In the genomic region with DNA sequence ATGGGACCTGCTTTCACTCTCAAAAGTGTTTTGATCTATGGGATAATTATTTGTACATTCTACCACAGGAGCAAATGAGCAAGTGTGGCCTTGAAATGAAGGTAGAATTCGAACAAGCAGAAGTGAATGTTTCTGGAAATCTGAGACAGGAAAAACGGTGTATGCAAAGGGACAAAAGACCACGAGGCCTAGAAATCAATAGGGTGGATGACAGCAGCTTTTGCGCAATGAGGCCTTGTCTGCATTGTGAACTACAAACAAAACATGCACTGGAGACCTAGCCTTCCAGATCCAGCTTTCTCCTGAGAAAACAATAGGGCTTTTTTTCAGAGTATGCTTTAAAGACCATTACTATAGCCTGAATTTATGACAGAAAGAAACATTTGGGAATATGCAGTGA, we compare ENCODE assay signal across 1 cellular context.
TF ChIP-seq lines count a peak whose summit lies in the region.

No MANE protein-coding gene starts in this region.

TF ChIP-seq in GM23338, 12 proteins besides CTCF, POLR2A, EP300 and RAD21 (continued from another document):
- TF ChIP-seq, protein P1, sequence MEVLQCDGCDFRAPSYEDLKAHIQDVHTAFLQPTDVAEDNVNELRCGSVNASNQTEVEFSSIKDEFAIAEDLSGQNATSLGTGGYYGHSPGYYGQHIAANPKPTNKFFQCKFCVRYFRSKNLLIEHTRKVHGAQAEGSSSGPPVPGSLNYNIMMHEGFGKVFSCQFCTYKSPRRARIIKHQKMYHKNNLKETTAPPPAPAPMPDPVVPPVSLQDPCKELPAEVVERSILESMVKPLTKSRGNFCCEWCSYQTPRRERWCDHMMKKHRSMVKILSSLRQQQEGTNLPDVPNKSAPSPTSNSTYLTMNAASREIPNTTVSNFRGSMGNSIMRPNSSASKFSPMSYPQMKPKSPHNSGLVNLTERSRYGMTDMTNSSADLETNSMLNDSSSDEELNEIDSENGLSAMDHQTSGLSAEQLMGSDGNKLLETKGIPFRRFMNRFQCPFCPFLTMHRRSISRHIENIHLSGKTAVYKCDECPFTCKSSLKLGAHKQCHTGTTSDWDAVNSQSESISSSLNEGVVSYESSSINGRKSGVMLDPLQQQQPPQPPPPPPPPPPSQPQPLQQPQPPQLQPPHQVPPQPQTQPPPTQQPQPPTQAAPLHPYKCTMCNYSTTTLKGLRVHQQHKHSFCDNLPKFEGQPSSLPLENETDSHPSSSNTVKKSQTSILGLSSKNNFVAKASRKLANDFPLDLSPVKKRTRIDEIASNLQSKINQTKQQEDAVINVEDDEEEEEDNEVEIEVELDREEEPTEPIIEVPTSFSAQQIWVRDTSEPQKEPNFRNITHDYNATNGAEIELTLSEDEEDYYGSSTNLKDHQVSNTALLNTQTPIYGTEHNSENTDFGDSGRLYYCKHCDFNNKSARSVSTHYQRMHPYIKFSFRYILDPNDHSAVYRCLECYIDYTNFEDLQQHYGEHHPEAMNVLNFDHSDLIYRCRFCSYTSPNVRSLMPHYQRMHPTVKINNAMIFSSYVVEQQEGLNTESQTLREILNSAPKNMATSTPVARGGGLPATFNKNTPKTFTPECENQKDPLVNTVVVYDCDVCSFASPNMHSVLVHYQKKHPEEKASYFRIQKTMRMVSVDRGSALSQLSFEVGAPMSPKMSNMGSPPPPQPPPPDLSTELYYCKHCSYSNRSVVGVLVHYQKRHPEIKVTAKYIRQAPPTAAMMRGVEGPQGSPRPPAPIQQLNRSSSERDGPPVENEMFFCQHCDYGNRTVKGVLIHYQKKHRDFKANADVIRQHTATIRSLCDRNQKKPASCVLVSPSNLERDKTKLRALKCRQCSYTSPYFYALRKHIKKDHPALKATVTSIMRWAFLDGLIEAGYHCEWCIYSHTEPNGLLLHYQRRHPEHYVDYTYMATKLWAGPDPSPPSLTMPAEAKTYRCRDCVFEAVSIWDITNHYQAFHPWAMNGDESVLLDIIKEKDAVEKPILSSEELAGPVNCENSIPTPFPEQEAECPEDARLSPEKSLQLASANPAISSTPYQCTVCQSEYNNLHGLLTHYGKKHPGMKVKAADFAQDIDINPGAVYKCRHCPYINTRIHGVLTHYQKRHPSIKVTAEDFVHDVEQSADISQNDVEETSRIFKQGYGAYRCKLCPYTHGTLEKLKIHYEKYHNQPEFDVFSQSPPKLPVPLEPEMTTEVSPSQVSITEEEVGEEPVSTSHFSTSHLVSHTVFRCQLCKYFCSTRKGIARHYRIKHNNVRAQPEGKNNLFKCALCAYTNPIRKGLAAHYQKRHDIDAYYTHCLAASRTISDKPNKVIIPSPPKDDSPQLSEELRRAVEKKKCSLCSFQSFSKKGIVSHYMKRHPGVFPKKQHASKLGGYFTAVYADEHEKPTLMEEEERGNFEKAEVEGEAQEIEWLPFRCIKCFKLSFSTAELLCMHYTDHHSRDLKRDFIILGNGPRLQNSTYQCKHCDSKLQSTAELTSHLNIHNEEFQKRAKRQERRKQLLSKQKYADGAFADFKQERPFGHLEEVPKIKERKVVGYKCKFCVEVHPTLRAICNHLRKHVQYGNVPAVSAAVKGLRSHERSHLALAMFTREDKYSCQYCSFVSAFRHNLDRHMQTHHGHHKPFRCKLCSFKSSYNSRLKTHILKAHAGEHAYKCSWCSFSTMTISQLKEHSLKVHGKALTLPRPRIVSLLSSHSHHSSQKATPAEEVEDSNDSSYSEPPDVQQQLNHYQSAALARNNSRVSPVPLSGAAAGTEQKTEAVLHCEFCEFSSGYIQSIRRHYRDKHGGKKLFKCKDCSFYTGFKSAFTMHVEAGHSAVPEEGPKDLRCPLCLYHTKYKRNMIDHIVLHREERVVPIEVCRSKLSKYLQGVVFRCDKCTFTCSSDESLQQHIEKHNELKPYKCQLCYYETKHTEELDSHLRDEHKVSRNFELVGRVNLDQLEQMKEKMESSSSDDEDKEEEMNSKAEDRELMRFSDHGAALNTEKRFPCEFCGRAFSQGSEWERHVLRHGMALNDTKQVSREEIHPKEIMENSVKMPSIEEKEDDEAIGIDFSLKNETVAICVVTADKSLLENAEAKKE (CRISPR knock-in tag; IDR thresholded peaks at IDR 0.05): no peak
- TF ChIP-seq, protein P2, sequence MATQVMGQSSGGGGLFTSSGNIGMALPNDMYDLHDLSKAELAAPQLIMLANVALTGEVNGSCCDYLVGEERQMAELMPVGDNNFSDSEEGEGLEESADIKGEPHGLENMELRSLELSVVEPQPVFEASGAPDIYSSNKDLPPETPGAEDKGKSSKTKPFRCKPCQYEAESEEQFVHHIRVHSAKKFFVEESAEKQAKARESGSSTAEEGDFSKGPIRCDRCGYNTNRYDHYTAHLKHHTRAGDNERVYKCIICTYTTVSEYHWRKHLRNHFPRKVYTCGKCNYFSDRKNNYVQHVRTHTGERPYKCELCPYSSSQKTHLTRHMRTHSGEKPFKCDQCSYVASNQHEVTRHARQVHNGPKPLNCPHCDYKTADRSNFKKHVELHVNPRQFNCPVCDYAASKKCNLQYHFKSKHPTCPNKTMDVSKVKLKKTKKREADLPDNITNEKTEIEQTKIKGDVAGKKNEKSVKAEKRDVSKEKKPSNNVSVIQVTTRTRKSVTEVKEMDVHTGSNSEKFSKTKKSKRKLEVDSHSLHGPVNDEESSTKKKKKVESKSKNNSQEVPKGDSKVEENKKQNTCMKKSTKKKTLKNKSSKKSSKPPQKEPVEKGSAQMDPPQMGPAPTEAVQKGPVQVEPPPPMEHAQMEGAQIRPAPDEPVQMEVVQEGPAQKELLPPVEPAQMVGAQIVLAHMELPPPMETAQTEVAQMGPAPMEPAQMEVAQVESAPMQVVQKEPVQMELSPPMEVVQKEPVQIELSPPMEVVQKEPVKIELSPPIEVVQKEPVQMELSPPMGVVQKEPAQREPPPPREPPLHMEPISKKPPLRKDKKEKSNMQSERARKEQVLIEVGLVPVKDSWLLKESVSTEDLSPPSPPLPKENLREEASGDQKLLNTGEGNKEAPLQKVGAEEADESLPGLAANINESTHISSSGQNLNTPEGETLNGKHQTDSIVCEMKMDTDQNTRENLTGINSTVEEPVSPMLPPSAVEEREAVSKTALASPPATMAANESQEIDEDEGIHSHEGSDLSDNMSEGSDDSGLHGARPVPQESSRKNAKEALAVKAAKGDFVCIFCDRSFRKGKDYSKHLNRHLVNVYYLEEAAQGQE (IDR thresholded peaks at IDR 0.05; ENCODE audit: unreplicated experiment): no peak
- TF ChIP-seq POLR2AphosphoS5 (IDR thresholded peaks at IDR 0.05; ENCODE audit: low read depth) (no peak), STAT1 (IDR thresholded peaks at IDR 0.05; ENCODE audit: unreplicated experiment) (no peak)
